In genomic region chr4:48909697-48910096, GRCh38 we compare ENCODE assay signal across 8 cellular contexts. TPM values are rescaled to one million over a fixed set of nuclear protein-coding genes. Genes with fewer than 3 reads are reported as not detected.
DNase-seq lines count a peak whose midpoint lies in the region; ATAC-seq, FAIRE-seq and TF ChIP-seq lines count a peak whose summit lies in the region.

No MANE protein-coding gene starts in this region.

- H3K4me3 ChIP-seq in astrocyte of the cerebellum (ENCODE audit: low read depth, low read length): no peak overlapping the region

- no peak for TF ChIP-seq POLR2A in GM12892 (IDR thresholded peaks at IDR 0.05; ENCODE audit: low read depth, low read length)

- DNase-seq in DMS53 treated with DMSO at 0.1 percent for 48 hours (lab: John Stamatoyannopoulos, UW; ENCODE audit: unreplicated experiment) (peak; percentile 71), RKO (ENCODE audit: low spot score) (peak; percentile 99), astrocyte of the cerebellum (ENCODE audit: low read depth) (peak; percentile 96), renal cortical epithelial cell (ENCODE audit: low read depth) (peak; percentile 99), KBM-7 (no peak), GM12892 (ENCODE audit: insufficient read length) (no peak), GM20000 (ENCODE audit: low spot score) (no peak)

- TF ChIP-seq CTCF in astrocyte of the cerebellum (IDR thresholded peaks at IDR 0.05; ENCODE audit: low read depth, low read length, missing control alignments) (no peak), GM20000 (IDR thresholded peaks at IDR 0.05; ENCODE audit: extremely low read depth, missing control alignments) (no peak)

- no peak for FAIRE-seq in GM12892 (lab: Jason Lieb, UNC)

- ATAC-seq in HG03520 (IDR thresholded peaks at IDR 0.05; ENCODE audit: unreplicated experiment): no peak

- in situ Hi-C loops in astrocyte of the cerebellum (cut with HindIII; ENCODE audit: low sequenced_read_pairs): no loop called here
- in situ Hi-C loops in KBM-7 (cut with MboI; ENCODE audit: low pct_unique_long_range_greater_than_20kb, low sequenced_read_pairs): no loop called here

RNA-seq across cellular contexts. Expression of gene OCIAD2, which starts 3.1 kb away (rescaled TPM):
- 66.7 and 239 TPM in 2 replicates for total RNA-seq in renal cortical epithelial cell
- polyA plus RNA-seq in GM12892 (2012; ENCODE audit: missing spikeins): 76.6 TPM

Comparison
In these comparisons a context has a peak if more than half of its experiments do, and no peak if none do; other contexts are left out.
1. DNase-seq: peak in DMS53 treated with DMSO at 0.1 percent for 48 hours (single experiment), RKO (single experiment), astrocyte of the cerebellum (single experiment) and renal cortical epithelial cell (single experiment); none in KBM-7 (single experiment), GM12892 (single experiment) and GM20000 (single experiment).